36 cellular contexts compared by ENCODE assay signal in the genomic region with DNA sequence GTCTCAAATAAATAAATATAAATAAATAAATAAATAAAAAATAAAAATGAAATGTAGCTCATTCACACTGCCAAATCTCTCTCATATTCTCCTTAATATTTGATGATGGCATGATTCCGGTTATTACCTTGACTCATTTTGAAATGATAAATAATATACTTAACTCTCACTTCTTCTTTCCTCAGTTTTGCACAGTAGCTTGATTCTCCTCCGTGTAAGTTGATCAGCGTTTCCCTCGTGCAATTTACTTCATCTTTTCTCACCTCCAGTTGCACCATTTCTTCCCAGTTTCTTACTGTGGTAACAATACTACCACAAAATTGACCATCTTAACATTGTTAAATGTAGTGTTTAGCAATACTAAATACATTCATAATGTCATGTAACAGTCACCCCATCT.
"Had no signal": no experiment of that assay in that cellular context is flagged by ENCODE, and none has a peak within 500 bp of the region (broad histone marks: within the 10 kb centered on the region; RNA-seq: fewer than 3 reads in every experiment).

No MANE protein-coding gene starts in this region.

- DNase-seq: activated CD4-positive, alpha-beta memory T cell treated with anti-CD3 and anti-CD28 coated beads for 36 hours; activated CD4-positive, alpha-beta T cell treated with anti-CD3 and anti-CD28 coated beads for 36 hours; activated CD4-positive, alpha-beta T cell treated with anti-CD3 and anti-CD28 coated beads, Interleukin-2, amount 10 ng/mL, durations not matched to agents 7 days and 5 days; activated CD8-positive, alpha-beta memory T cell treated with anti-CD3 and anti-CD28 coated beads, Interleukin-2, amount 50 U/mL, for 4 hours; activated gamma-delta T cell treated with Interleukin-2 at 50 U/mL for 16 hours; activated naive CD4-positive, alpha-beta T cell treated with anti-CD3 and anti-CD28 coated beads for 36 hours; activated T-cell treated with anti-CD3 and anti-CD28 coated beads for 4 hours; activated T-cell treated with anti-CD3 and anti-CD28 coated beads, Interleukin-2, amount 50 U/mL, for 4 hours; anterior cingulate cortex; caudate nucleus; cerebellar nuclear complex; Karpas-422; MG63; NCI-H1048; NCI-H146; NCI-H187; NCI-H2029 treated with DMSO at 0.1 percent for 48 hours; NCI-H2107; NCI-H2171; NCI-H510A; NCI-H526; NCI-H748 treated with DMSO at 0.1 percent for 48 hours; NK-92 treated with Interleukin-12 subunit alpha and Interleukin-12 subunit beta, amount 100 ng/mL, for 24 hours; OCI-M1; SHP77 treated with DMSO at 0.1 percent for 48 hours; SK-N-SH had no signal

- H3K36me3 Mint-ChIP-seq: activated CD4-positive, alpha-beta memory T cell treated with anti-CD3 and anti-CD28 coated beads for 36 hours; activated naive CD4-positive, alpha-beta T cell treated with anti-CD3 and anti-CD28 coated beads, Interleukin-2, amount 50 U/mL, for 72 hours; brain had no signal

- H3K27ac Mint-ChIP-seq: activated CD4-positive, alpha-beta memory T cell treated with anti-CD3 and anti-CD28 coated beads for 36 hours; activated CD4-positive, alpha-beta T cell treated with anti-CD3 and anti-CD28 coated beads for 36 hours; activated CD4-positive, alpha-beta T cell treated with anti-CD3 and anti-CD28 coated beads, Interleukin-2, amount 10 ng/mL, durations not matched to agents 7 days and 5 days; activated naive CD4-positive, alpha-beta T cell treated with anti-CD3 and anti-CD28 coated beads for 36 hours; activated naive CD4-positive, alpha-beta T cell treated with anti-CD3 and anti-CD28 coated beads, Interleukin-2, amount 50 U/mL, for 72 hours; activated T-helper 1 cell treated with anti-CD3 and anti-CD28 coated beads, Interleukin-12 subunit alpha, Interleukin-12 subunit beta, Interleukin-2, Interleukin-4 antibody, amounts not matched to agents 30 ng/mL and 10 ng/mL and 1 ng/mL, durations not matched to agents 14 hours and 24 hours and 36 hours; brain; T-helper 1 cell treated with Interleukin-12 subunit alpha and Interleukin-12 subunit beta and Interleukin-4 antibody, amounts not matched to agents 30 μg/mL and 1 μg/mL, for 36 hours; T-helper 2 cell treated with Interferon-gamma antibody and Interleukin-4, amounts not matched to agents 5 μg/mL and 100 μg/mL, for 36 hours; WTC11 had no signal

- H3K4me1 Mint-ChIP-seq: activated CD4-positive, alpha-beta T cell treated with anti-CD3 and anti-CD28 coated beads for 36 hours; activated CD4-positive, alpha-beta T cell treated with anti-CD3 and anti-CD28 coated beads, Interleukin-2, amount 10 ng/mL, durations not matched to agents 7 days and 5 days had no signal

- H3K27me3 ChIP-seq: MG63, SJSA1 had no signal

- ATAC-seq: activated CD4-positive, alpha-beta T cell treated with anti-CD3 and anti-CD28 coated beads for 36 hours; activated CD4-positive, CD25-positive, alpha-beta regulatory T cell treated with anti-CD3 and anti-CD28 coated beads, Interleukin-2, amount 50 U/mL, for 24 hours; activated naive CD4-positive, alpha-beta T cell treated with anti-CD3 and anti-CD28 coated beads, Interleukin-2, amount 50 U/mL, for 72 hours; activated T-cell treated with anti-CD3 and anti-CD28 coated beads, Interleukin-2, amount 50 U/mL, for 4 hours; WTC11 had no signal

- H3K4me2 ChIP-seq: SK-N-SH had no signal

- H3K9me3 ChIP-seq: SK-N-SH had no signal

- H3K9ac ChIP-seq: SK-N-SH had no signal

- H3K4me3 Mint-ChIP-seq: activated CD4-positive, alpha-beta memory T cell treated with anti-CD3 and anti-CD28 coated beads for 36 hours; activated CD4-positive, alpha-beta T cell treated with anti-CD3 and anti-CD28 coated beads for 36 hours; activated CD4-positive, alpha-beta T cell treated with anti-CD3 and anti-CD28 coated beads, Interleukin-2, amount 10 ng/mL, durations not matched to agents 7 days and 5 days; activated naive CD4-positive, alpha-beta T cell treated with anti-CD3 and anti-CD28 coated beads for 36 hours; activated T-cell treated with anti-CD3 and anti-CD28 coated beads, Interleukin-2, amount 50 U/mL, for 4 hours; activated T-helper 1 cell treated with anti-CD3 and anti-CD28 coated beads, Interleukin-12 subunit alpha, Interleukin-12 subunit beta, Interleukin-2, Interleukin-4 antibody, amounts not matched to agents 30 ng/mL and 10 ng/mL and 1 ng/mL, durations not matched to agents 14 hours and 24 hours and 36 hours; brain; T-helper 1 cell treated with Interleukin-12 subunit alpha and Interleukin-12 subunit beta and Interleukin-4 antibody, amounts not matched to agents 30 μg/mL and 1 μg/mL, for 36 hours; T-helper 2 cell treated with Interferon-gamma antibody and Interleukin-4, amounts not matched to agents 5 μg/mL and 100 μg/mL, for 36 hours; WTC11 had no signal

- H3K9me3 Mint-ChIP-seq: activated CD4-positive, alpha-beta memory T cell treated with anti-CD3 and anti-CD28 coated beads for 36 hours; activated CD4-positive, alpha-beta T cell treated with anti-CD3 and anti-CD28 coated beads, Interleukin-2, amount 10 ng/mL, durations not matched to agents 7 days and 5 days; activated naive CD4-positive, alpha-beta T cell treated with anti-CD3 and anti-CD28 coated beads for 36 hours; activated naive CD4-positive, alpha-beta T cell treated with anti-CD3 and anti-CD28 coated beads, Interleukin-2, amount 50 U/mL, for 72 hours; activated T-cell treated with anti-CD3 and anti-CD28 coated beads, Interleukin-2, amount 50 U/mL, for 4 hours; activated T-helper 1 cell treated with anti-CD3 and anti-CD28 coated beads, Interleukin-12 subunit alpha, Interleukin-12 subunit beta, Interleukin-2, Interleukin-4 antibody, amounts not matched to agents 30 ng/mL and 10 ng/mL and 1 ng/mL, durations not matched to agents 14 hours and 24 hours and 36 hours; T-helper 1 cell treated with Interleukin-12 subunit alpha and Interleukin-12 subunit beta and Interleukin-4 antibody, amounts not matched to agents 30 μg/mL and 1 μg/mL, for 36 hours; T-helper 2 cell treated with Interferon-gamma antibody and Interleukin-4, amounts not matched to agents 5 μg/mL and 100 μg/mL, for 36 hours had no signal

- H3K36me3 ChIP-seq: MG63, SJSA1 had no signal

- FAIRE-seq: bronchial epithelial cell, colon had no signal

- H3K4me3 ChIP-seq: MG63, SJSA1 had no signal
